ENCODE assay signal across 8 cellular contexts in the genomic region with DNA sequence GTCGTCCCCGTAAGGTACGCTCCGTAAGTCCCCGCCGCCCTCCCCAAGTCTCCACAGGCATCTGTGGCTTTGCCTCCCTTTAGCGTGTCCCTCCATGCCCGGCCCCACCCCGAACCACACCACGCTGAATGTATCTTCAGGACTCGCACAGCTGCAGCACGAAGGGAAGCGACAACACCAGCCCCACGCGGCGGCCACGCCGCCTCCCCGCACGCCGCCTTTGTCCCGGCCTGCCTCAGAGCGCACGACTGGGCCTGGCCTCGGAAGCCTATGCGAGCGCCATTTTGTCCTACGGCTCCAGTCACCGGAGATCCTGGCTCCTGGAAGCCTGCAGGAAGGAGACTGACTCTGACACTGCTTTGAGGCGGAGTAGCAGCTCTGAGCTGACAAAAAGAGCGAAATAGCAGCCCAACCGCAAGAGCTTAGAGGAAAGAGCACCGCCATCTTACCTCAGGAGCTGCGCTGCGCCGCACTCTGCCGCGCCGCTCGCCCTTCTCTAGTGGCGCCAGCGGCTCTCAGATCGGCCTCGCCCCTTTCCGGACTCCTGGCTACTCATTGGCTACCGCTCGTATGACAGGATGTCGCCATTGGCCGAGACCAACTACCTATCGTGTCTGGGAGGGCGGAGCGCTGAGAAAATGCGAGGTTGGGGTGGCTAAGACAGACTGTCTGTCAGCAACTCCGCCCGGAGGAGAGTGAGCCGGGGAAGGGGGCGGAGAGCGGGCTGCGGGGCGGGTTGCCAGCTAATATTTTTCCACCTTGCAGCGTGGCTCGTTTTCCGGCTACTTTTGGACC. TPM values are rescaled to one million over a fixed set of nuclear protein-coding genes. Genes with fewer than 3 reads are reported as not detected.
DNase-seq lines count a peak whose midpoint lies in the region; ATAC-seq, FAIRE-seq and TF ChIP-seq lines count a peak whose summit lies in the region.

TSS of gene KANSL2 (minus strand) at position 501 of the 795 bp plus-strand sequence. CDS start 606 bp downstream, outside the sequence.

- no peak for FAIRE-seq in bronchial epithelial cell (lab: Jason Lieb, UNC)
- FAIRE-seq in small intestine (lab: Jason Lieb, UNC), result no peak

- CTCF ChIA-PET in AG04449 (lab: Yijun Ruan, JAX), result interaction anchor here (1.0 to 1.9 kb wide), 4 partner anchors 9 to 133 kb away, joined by 3 to 7 read pairs (median 4); no protein-coding TSS in a partner anchor

- POLR2A ChIA-PET in AG04449 (lab: Yijun Ruan, JAX), result interaction anchor here (0.9 to 1.5 kb wide), 4 partner anchors 8 to 107 kb away, joined by 3 to 6 read pairs (median 4); partner anchors contain the start of gene ADCY6

- H3K4me1 ChIP-seq in iPS-20b (ENCODE audit: insufficient read depth, low read length) (peaks cover 11% of the 10 kb centered on the region; the same call in 1 of the 2 replicates), small intestine (ENCODE audit: control insufficient read depth in 2 of 2, insufficient read depth in 1 of 2, low read depth in 1 of 2, low read length in 1 of 2) (peaks cover 2 to 19% of the 10 kb centered on the region in 2 donors)

- H3K36me3 ChIP-seq in bronchial epithelial cell (ENCODE audit: control insufficient read depth, insufficient read depth, low read length) (peaks cover 4% of the 10 kb centered on the region), iPS-20b (ENCODE audit: insufficient read depth, low read depth, low read length) (peaks cover 39% of the 10 kb centered on the region), small intestine (ENCODE audit: control insufficient read depth in 2 of 2, insufficient read depth in 2 of 2, low read length in 2 of 2) (peaks cover 0 to 6% of the 10 kb centered on the region in 2 donors)

- 0 to 1% (median 0%) methylated on average over 63 of the region's 63 CpGs for WGBS in small intestine, 3 donors

- TF ChIP-seq CTCF in AG04449 (IDR thresholded peaks at IDR 0.05; ENCODE audit: insufficient read depth, low read length, missing control alignments) (no peak), WI38 (IDR thresholded peaks at IDR 0.05; ENCODE audit: low read depth, low read length) (no peak), bronchial epithelial cell (IDR thresholded peaks at IDR 0.05; ENCODE audit: insufficient read depth, low read length, severe bottlenecking) (no peak)

- peak within 1 kb of the TSS; percentile 97 for H3K9ac ChIP-seq in iPS-20b (ENCODE audit: low read depth, low read length)

- H3K9me3 ChIP-seq in iPS-20b (ENCODE audit: insufficient read depth, low read depth, low read length) (no peaks in the 10 kb centered on the region), small intestine (ENCODE audit: control insufficient read depth, low read depth) (no peaks in the 10 kb centered on the region)

- ATAC-seq in GM18907 (IDR thresholded peaks at IDR 0.05; ENCODE audit: unreplicated experiment), result peak; percentile 97
- peak; percentile 98 for ATAC-seq in HG03159 (IDR thresholded peaks at IDR 0.05; ENCODE audit: unreplicated experiment)

- peak; percentile 92 for DNase-seq in AG04449 (ENCODE audit: low read depth, low spot score)
- peak; percentile 92 for DNase-seq in NCI-H2227 treated with DMSO at 0.1 percent for 48 hours (lab: John Stamatoyannopoulos, UW)
- DNase-seq in bronchial epithelial cell (ENCODE audit: low read depth), result peak; percentile 97
- peak; percentile 100 for DNase-seq in small intestine

- H3K27me3 ChIP-seq in bronchial epithelial cell (ENCODE audit: control insufficient read depth, insufficient read depth, low read length), result no peaks in the 10 kb centered on the region
- no peaks in the 10 kb centered on the region for H3K27me3 ChIP-seq in iPS-20b (ENCODE audit: insufficient read depth, low read length)
- H3K27me3 ChIP-seq in small intestine (ENCODE audit: control insufficient read depth in 2 of 2, insufficient read depth in 2 of 2, low read length in 2 of 2), result no peaks in the 10 kb centered on the region

- peak within 1 kb of the TSS; percentile 86 for H3K27ac ChIP-seq in iPS-20b (ENCODE audit: low read length)
- peak within 1 kb of the TSS; percentile 77 to 98 for H3K27ac ChIP-seq in small intestine (ENCODE audit: low read depth in 1 of 2, low read length in 1 of 2)

- peak within 1 kb of the TSS; percentile 90 for H3K4me3 ChIP-seq in AG04449 (ENCODE audit: low read depth, low read length)
- peak within 1 kb of the TSS; percentile 98 for H3K4me3 ChIP-seq in WI38 (ENCODE audit: low read depth, low read length)
- peak within 1 kb of the TSS; percentile 87 for H3K4me3 ChIP-seq in bronchial epithelial cell (ENCODE audit: low read depth, low read length)
- peak within 1 kb of the TSS; percentile 99 for H3K4me3 ChIP-seq in iPS-20b (ENCODE audit: low read length)
- H3K4me3 ChIP-seq in small intestine (ENCODE audit: low read depth in 1 of 2, low read length in 2 of 2), result peak within 1 kb of the TSS; percentile 83 to 87

RNA-seq across cellular contexts. Expression of gene KANSL2, which starts in this region (rescaled TPM):
- 52.5 and 70.3 TPM in 2 replicates for total RNA-seq in bronchial epithelial cell
- polyA plus RNA-seq in small intestine, result 10 to 100 TPM; 23.5 to 28.9 (median 28.1) TPM

Comparison
In these comparisons a context has a peak if more than half of its experiments do, and no peak if none do; other contexts are left out.
1. Peak in every context shown above with its lines: DNase-seq, ATAC-seq, H3K4me3 ChIP-seq and H3K27ac ChIP-seq.